Comparison of ENCODE assay signal across 8 cellular contexts in genomic region chr7:106112972-106113421, GRCh38. TPM values are rescaled to one million over a fixed set of nuclear protein-coding genes. Genes with fewer than 3 reads are reported as not detected.
A peak's percentile ranks its signal among the peaks of the same experiment; 100 is the strongest.
DNase-seq lines count a peak whose midpoint lies in the region; ATAC-seq and TF ChIP-seq lines count a peak whose summit lies in the region.

No MANE protein-coding gene starts in this region.

- intact Hi-C loops in heart left ventricle (cut with DNase I) = loop anchor here in 9 of 10 donors (1.0 to 5.0 kb wide), 7 partner anchors 39 to 56 kb away; no protein-coding TSS in a partner anchor
- intact Hi-C loops in left ventricle myocardium superior (cut with micrococcal nuclease) = no loop called here
- intact Hi-C loops in adrenal gland (cut with DNase I) = loop anchor here in 1 of 2 donors (5.0 kb wide), 1 partner anchor 46 kb away; no protein-coding TSS in a partner anchor
- intact Hi-C loops in uterus (cut with DNase I; ENCODE audit: low total_unique reads) = loop anchor here (5.0 kb wide), 1 partner anchor 46 kb away; no protein-coding TSS in a partner anchor

- WGBS in heart left ventricle, 4 donors = 87 to 90% (median 90%) methylated on average over 17 of the region's 17 CpGs
- WGBS in adrenal gland, 4 donors = 82 to 88% (median 84%) methylated on average over 17 of the region's 17 CpGs
- 83 to 89% methylated on average over 16 to 17 of the region's 17 CpGs for WGBS in mesodermal cell (ENCODE audit: insufficient coverage in 2 of 2), 2 experiments

- ATAC-seq in heart left ventricle (no peak), left ventricle myocardium superior (no peak), HG02938 (IDR thresholded peaks at IDR 0.05; ENCODE audit: unreplicated experiment) (no peak), HG02970 (IDR thresholded peaks at IDR 0.05; ENCODE audit: low FRiP score, unreplicated experiment) (no peak)

- H3K9me3 ChIP-seq in heart left ventricle = no peaks in the 10 kb centered on the region
- H3K9me3 ChIP-seq in adrenal gland (replicated peaks in 1 of 3) = no peaks in the 10 kb centered on the region
- H3K9me3 ChIP-seq in mesodermal cell (ENCODE audit: control insufficient read depth, low read length) = no peaks in the 10 kb centered on the region
- no peaks in the 10 kb centered on the region for H3K9me3 ChIP-seq in uterus

- TF ChIP-seq CTCF in heart left ventricle (IDR thresholded peaks at IDR 0.05) (no peak), adrenal gland (IDR thresholded peaks at IDR 0.05) (no peak), uterus (IDR thresholded peaks at IDR 0.05) (no peak)

- no peaks in the 10 kb centered on the region for H3K27me3 ChIP-seq in heart left ventricle
- H3K27me3 ChIP-seq in adrenal gland = no peaks in the 10 kb centered on the region
- no peaks in the 10 kb centered on the region for H3K27me3 ChIP-seq in uterus

- no peak for DNase-seq in heart left ventricle
- no peak for DNase-seq in left ventricle myocardium superior
- peak in 1 of 7 donors; percentile 21 for DNase-seq in adrenal gland
- no peak for DNase-seq in uterus
- no peak for DNase-seq in NOMO-1 treated with DMSO at 0.1 percent for 48 hours (lab: John Stamatoyannopoulos, UW; ENCODE audit: unreplicated experiment)

- no peak for TF ChIP-seq POLR2A in heart left ventricle (IDR thresholded peaks at IDR 0.05)
- no peak for TF ChIP-seq POLR2A in adrenal gland (IDR thresholded peaks at IDR 0.05)
- TF ChIP-seq POLR2A in uterus (IDR thresholded peaks at IDR 0.05) = no peak

- H3K36me3 ChIP-seq in heart left ventricle = no peaks in the 10 kb centered on the region
- H3K36me3 ChIP-seq in adrenal gland (replicated peaks in 1 of 2) = no peaks in the 10 kb centered on the region
- no peaks in the 10 kb centered on the region for H3K36me3 ChIP-seq in mesodermal cell (ENCODE audit: control insufficient read depth, insufficient read depth, low read length)
- no peaks in the 10 kb centered on the region for H3K36me3 ChIP-seq in uterus

- peak overlapping the region; percentile 93 to 100 (median 98) for H3K27ac ChIP-seq in heart left ventricle
- peak overlapping the region; percentile 80 to 100 (median 98) for H3K27ac ChIP-seq in adrenal gland
- H3K27ac ChIP-seq in mesodermal cell (ENCODE audit: low read depth, low read length, severe bottlenecking) = peak overlapping the region; percentile 93
- peak overlapping the region; percentile 99 to 100 for H3K27ac ChIP-seq in uterus

- H3K4me1 ChIP-seq in heart left ventricle (peaks cover 0 to 38% (median 29%) of the 10 kb centered on the region in 12 donors), adrenal gland (replicated peaks in 1 of 2) (peaks cover 26 to 35% of the 10 kb centered on the region in 2 donors), mesodermal cell (ENCODE audit: control insufficient read depth, insufficient read depth, low read length, poor library complexity, severe bottlenecking) (peaks cover 3% of the 10 kb centered on the region), uterus (no peaks in the 10 kb centered on the region)

- peak overlapping the region; percentile 38 to 94 (median 76) for H3K4me3 ChIP-seq in heart left ventricle
- peak overlapping the region in 2 of 4 donors; percentile 40 to 92 for H3K4me3 ChIP-seq in adrenal gland
- H3K4me3 ChIP-seq in mesodermal cell (ENCODE audit: extremely low read depth, insufficient read depth, low read length, poor library complexity, severe bottlenecking) = peak overlapping the region; percentile 74
- peak overlapping the region in 1 of 2 donors; percentile 70 for H3K4me3 ChIP-seq in uterus

RNA-seq across cellular contexts. Expression of gene SYPL1, which starts 0.9 kb away (rescaled TPM):
- total RNA-seq in heart left ventricle = 10 to 100 TPM; 71.7 to 99.8 (median 78.5) TPM
- 10 to 100 TPM; 70.6 to 93.4 TPM for polyA plus RNA-seq in heart left ventricle
- 96.3 TPM for total RNA-seq in left ventricle myocardium superior
- total RNA-seq in adrenal gland = 100 to 1,000 TPM in 3 of 8 donors, 10 to 100 TPM in 5; 58.3 to 107 (median 94.3) TPM
- polyA plus RNA-seq in adrenal gland = 10 to 100 TPM; 25.0 to 90.3 (median 31.6) TPM
- 73.6 TPM for polyA plus RNA-seq in mesodermal cell (2013, experiment 1 of 2)
- polyA plus RNA-seq in mesodermal cell (2013, experiment 2 of 2) = 84.2 TPM
- 100 to 1,000 TPM; 123 to 220 (median 131) TPM for total RNA-seq in uterus
